ENCODE assay signal across 18 cellular contexts in genomic region chr7:357531-358209, GRCh38.
"Had no signal": no experiment of that assay in that cellular context is flagged by ENCODE, and none has a peak within 500 bp of the region (broad histone marks: within the 10 kb centered on the region; RNA-seq: fewer than 3 reads in every experiment).

No MANE protein-coding gene starts in this region.

- H3K4me3 Mint-ChIP-seq: activated B cell treated with CpG ODN at 0.5 μM for 24 hours; activated CD4-positive, alpha-beta T cell treated with anti-CD3 and anti-CD28 coated beads, Interleukin-2, amount 10 ng/mL, durations not matched to agents 7 days and 5 days; activated naive CD8-positive, alpha-beta T cell treated with anti-CD3 and anti-CD28 coated beads, Interleukin-2, amount 50 U/mL, for 24 hours; dendritic cell treated with granulocyte-macrophage colony-stimulating factor and Interleukin-4, amounts not matched to agents 40 ng/mL and 50 ng/mL, for 4 days; effector memory CD8-positive, alpha-beta T cell; natural killer cell treated with Interleukin-12 subunit alpha and Interleukin-12 subunit beta and Interleukin-15 and Interleukin-18, amount 100 ng/mL, for 72 hours; stimulated activated memory B cell treated with anti-CD40 and anti-IgM and Interleukin-4, amounts not matched to agents 10 μg/mL and 1 μg/mL and 100 μg/mL, for 72 hours had no signal

- H3K27me3 Mint-ChIP-seq: activated CD4-positive, alpha-beta T cell treated with anti-CD3 and anti-CD28 coated beads, Interleukin-2, amount 10 ng/mL, durations not matched to agents 7 days and 5 days had no signal

- H3K36me3 ChIP-seq: gastroesophageal sphincter, left lung, tibial artery, vagina had no signal

- H3K9me3 ChIP-seq: mucosa of descending colon, vagina had no signal

- H3K27ac Mint-ChIP-seq: activated B cell treated with CpG ODN at 0.5 μM for 24 hours; activated CD4-positive, alpha-beta T cell treated with anti-CD3 and anti-CD28 coated beads, Interleukin-2, amount 10 ng/mL, durations not matched to agents 7 days and 5 days; activated naive CD8-positive, alpha-beta T cell treated with anti-CD3 and anti-CD28 coated beads, Interleukin-2, amount 50 U/mL, for 24 hours; dendritic cell treated with granulocyte-macrophage colony-stimulating factor and Interleukin-4, amounts not matched to agents 40 ng/mL and 50 ng/mL, for 4 days; stimulated activated memory B cell treated with anti-CD40 and anti-IgM and Interleukin-4, amounts not matched to agents 10 μg/mL and 1 μg/mL and 100 μg/mL, for 72 hours had no signal

- H3K27me3 ChIP-seq: vagina had no signal

- H3K4me3 ChIP-seq: gastroesophageal sphincter, left lung, mucosa of descending colon, tibial artery, vagina had no signal

- H3K27ac ChIP-seq: gastroesophageal sphincter, tibial artery, vagina had no signal

- H3K4me1 ChIP-seq: gastroesophageal sphincter had no signal

- ATAC-seq: activated naive CD8-positive, alpha-beta T cell treated with anti-CD3 and anti-CD28 coated beads, Interleukin-2, amount 50 U/mL, for 24 hours; effector memory CD8-positive, alpha-beta T cell had no signal

- DNase-seq: activated B cell treated with CpG ODN at 0.5 μM for 24 hours; activated CD4-positive, alpha-beta T cell treated with anti-CD3 and anti-CD28 coated beads, Interleukin-2, amount 10 ng/mL, durations not matched to agents 7 days and 5 days; activated naive CD4-positive, alpha-beta T cell; activated naive CD8-positive, alpha-beta T cell treated with anti-CD3 and anti-CD28 coated beads, Interleukin-2, amount 50 U/mL, for 24 hours; activated T-cell treated with anti-CD3 and anti-CD28 coated beads for 4 hours; aorta; effector memory CD8-positive, alpha-beta T cell; islet precursor cell; mucosa of descending colon; stimulated activated CD4-positive, alpha-beta T cell treated with anti-CD3 and anti-CD28 coated beads, Interleukin-2, amount 100 ng/mL, for 48 hours; SW 1271; tibial artery had no signal

- H3K9me3 Mint-ChIP-seq: activated B cell treated with CpG ODN at 0.5 μM for 24 hours; effector memory CD8-positive, alpha-beta T cell had no signal
